Comparison of ENCODE assay signal across 9 cellular contexts in the genomic region with DNA sequence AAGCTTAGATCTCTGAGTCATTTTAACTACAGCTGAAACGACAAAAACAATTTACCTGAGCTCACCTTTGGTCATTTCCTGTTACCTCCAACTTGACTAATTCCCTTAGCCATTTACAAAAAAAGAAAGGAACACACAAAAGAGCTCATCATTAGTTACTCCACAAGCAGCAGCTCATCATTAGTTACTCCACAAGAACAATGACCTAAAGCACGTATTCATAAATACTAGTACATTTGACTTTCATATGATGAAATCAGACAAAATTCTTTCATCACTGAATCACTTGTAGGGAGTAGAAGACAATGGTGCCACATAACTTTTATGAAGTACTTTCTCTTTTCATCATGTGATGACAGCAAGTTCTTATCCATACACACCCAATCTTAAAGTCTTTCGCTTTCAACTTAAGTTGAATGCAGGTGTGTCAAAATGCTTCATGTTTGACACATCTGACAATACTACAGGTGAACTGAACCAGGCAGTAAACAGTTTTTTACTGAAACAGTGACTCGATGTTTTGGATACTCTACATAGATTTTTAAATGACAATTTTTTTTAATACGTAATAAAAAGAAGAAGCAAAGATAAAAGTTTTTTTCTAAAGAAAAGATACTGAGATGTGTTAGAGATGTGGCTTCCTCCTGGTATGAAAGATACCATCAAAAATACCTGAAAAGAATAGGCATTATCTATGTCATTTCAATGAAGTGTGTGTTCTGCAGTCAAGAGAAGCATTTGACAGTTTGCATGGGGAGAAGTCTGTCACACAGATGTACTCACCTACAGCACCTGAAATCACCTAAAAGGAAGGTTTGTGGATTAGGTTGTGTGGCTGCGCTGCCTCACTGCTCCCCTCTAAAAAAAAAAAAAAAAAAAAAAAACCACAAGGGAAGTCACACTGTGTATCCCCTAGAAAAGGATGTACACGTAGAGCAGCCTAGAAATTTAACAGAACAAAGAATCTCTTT.
DNase-seq lines count a peak whose midpoint lies in the region; ATAC-seq and TF ChIP-seq lines count a peak whose summit lies in the region.
"Had no signal": no experiment of that assay in that cellular context is flagged by ENCODE, and none has a peak within 500 bp of the region (broad histone marks: within the 10 kb centered on the region; RNA-seq: fewer than 3 reads in every experiment).

No MANE protein-coding gene starts in this region.

- TF ChIP-seq CTCF in Loucy (conservative IDR thresholded peaks at IDR 0.05; ENCODE audit: low read length), result no peak

- H3K4me3 ChIP-seq in Loucy (ENCODE audit: low read length, poor library complexity, severe bottlenecking), result no peak overlapping the region

- H3K9me3 ChIP-seq in Loucy (ENCODE audit: insufficient read depth, low read depth, low read length), result no peaks in the 10 kb centered on the region

- H3K79me2 ChIP-seq in Loucy (ENCODE audit: insufficient read depth, low read length), result no peaks in the 10 kb centered on the region

- H4K20me1 ChIP-seq in Loucy (ENCODE audit: insufficient read depth, low read length, poor library complexity, severe bottlenecking), result peaks cover 19% of the 10 kb centered on the region

- peak overlapping the region; percentile 21 for H3K4me2 ChIP-seq in Loucy (ENCODE audit: low read depth, low read length, poor library complexity, severe bottlenecking)

- no peak for DNase-seq in activated CD4-positive, CD25-positive, alpha-beta regulatory T cell treated with anti-CD3 and anti-CD28 coated beads, Interleukin-2, amount 50 U/mL, for 72 hours
- DNase-seq in central memory CD4-positive, alpha-beta T cell, result peak; percentile 64
- DNase-seq in renal cortical epithelial cell (ENCODE audit: low read depth) (peak; percentile 88), NCI-H345 (lab: John Stamatoyannopoulos, UW) (no peak), ureter (ENCODE audit: low spot score) (no peak)
- DNase-seq: Kasumi-1 had no signal

- H3K27me3 ChIP-seq in Loucy (ENCODE audit: insufficient read depth, low read length, poor library complexity, severe bottlenecking), result no peaks in the 10 kb centered on the region

- peak; percentile 84 to 85 for ATAC-seq in activated CD4-positive, CD25-positive, alpha-beta regulatory T cell treated with anti-CD3 and anti-CD28 coated beads, Interleukin-2, amount 50 U/mL, for 24 hours
- no peak for ATAC-seq in HG03045 (IDR thresholded peaks at IDR 0.05; ENCODE audit: unreplicated experiment)

- H3F3A ChIP-seq in Loucy (ENCODE audit: low read depth), result no peaks in the 10 kb centered on the region

- peaks cover 32% of the 10 kb centered on the region for H3K4me1 ChIP-seq in Loucy (ENCODE audit: insufficient read depth, low read length, poor library complexity, severe bottlenecking)

- peaks cover 12% of the 10 kb centered on the region; the same call in 1 of the 2 replicates for H3K36me3 ChIP-seq in Loucy (ENCODE audit: insufficient read depth, low read length)

- no peak overlapping the region for H2AFZ ChIP-seq in Loucy (ENCODE audit: low read length)

- H3K9me2 ChIP-seq in Loucy (replicated peaks; ENCODE audit: low read depth, low read length), result no peaks in the 10 kb centered on the region

- no peak overlapping the region for H3K9ac ChIP-seq in Loucy (ENCODE audit: low read depth, low read length, poor library complexity, severe bottlenecking)

Comparison
In these comparisons a context has a peak if more than half of its experiments do, and no peak if none do; other contexts are left out.
1. DNase-seq: peak in central memory CD4-positive, alpha-beta T cell (single experiment) and renal cortical epithelial cell (single experiment); none in activated CD4-positive, CD25-positive, alpha-beta regulatory T cell treated with anti-CD3 and anti-CD28 coated beads, Interleukin-2, amount 50 U/mL, for 72 hours (single experiment), NCI-H345 (single experiment) and ureter (single experiment).